ENCODE assay signal across 17 cellular contexts in genomic region chr11:71266114-71266833, GRCh38. TPM values are rescaled to one million over a fixed set of nuclear protein-coding genes. Genes with fewer than 3 reads are reported as not detected.
DNase-seq lines count a peak whose midpoint lies in the region; ATAC-seq and TF ChIP-seq lines count a peak whose summit lies in the region.
"Had no signal": no experiment of that assay in that cellular context is flagged by ENCODE, and none has a peak within 500 bp of the region (broad histone marks: within the 10 kb centered on the region; RNA-seq: fewer than 3 reads in every experiment).

No MANE protein-coding gene starts in this region.

- no peak overlapping the region for H3K4ac ChIP-seq in neuronal stem cell (ENCODE audit: low read length)

- no peak overlapping the region for H3K27ac Mint-ChIP-seq in activated CD4-positive, alpha-beta memory T cell treated with anti-CD3 and anti-CD28 coated beads for 36 hours
- H3K27ac Mint-ChIP-seq: activated naive CD8-positive, alpha-beta T cell treated with anti-CD3 and anti-CD28 coated beads, Interleukin-2, amount 10 ng/mL, durations not matched to agents 7 days and 5 days had no signal

- no peaks in the 10 kb centered on the region for H3K36me3 ChIP-seq in Peyer's patch
- no peaks in the 10 kb centered on the region for H3K36me3 ChIP-seq in neuronal stem cell (replicated peaks in 1 of 2; ENCODE audit: control insufficient read depth in 2 of 2, insufficient read depth in 2 of 2, low read length in 2 of 2)
- no peaks in the 10 kb centered on the region for H3K36me3 ChIP-seq in PC-3 (ENCODE audit: low read depth, low read length)
- H3K36me3 ChIP-seq: brain microvascular endothelial cell had no signal

- no peak overlapping the region for H2BK15ac ChIP-seq in neuronal stem cell (ENCODE audit: low read length)

- POLR2A ChIA-PET in PC-3 (lab: Charles Lee; ENCODE audit: unreplicated experiment): no interaction called here
- POLR2A ChIA-PET in activated CD4-positive, alpha-beta memory T cell treated with anti-CD3 and anti-CD28 coated beads for 36 hours (lab: Charles Lee): no interaction called here

- H3K4me1 Mint-ChIP-seq in activated CD4-positive, alpha-beta memory T cell treated with anti-CD3 and anti-CD28 coated beads for 36 hours (ENCODE audit: low read depth): no peaks in the 10 kb centered on the region
- H3K4me1 Mint-ChIP-seq: activated naive CD8-positive, alpha-beta T cell treated with anti-CD3 and anti-CD28 coated beads, Interleukin-2, amount 10 ng/mL, durations not matched to agents 7 days and 5 days had no signal

- no peak overlapping the region for H2AK5ac ChIP-seq in neuronal stem cell (ENCODE audit: low read depth, low read length)

- CTCF ChIA-PET in PC-3 (lab: Charles Lee): no interaction called here
- CTCF ChIA-PET in activated CD4-positive, alpha-beta memory T cell treated with anti-CD3 and anti-CD28 coated beads for 36 hours (lab: Charles Lee): no interaction called here

- no peak overlapping the region for H4K91ac ChIP-seq in neuronal stem cell (ENCODE audit: low read depth, low read length, poor library complexity)

- peak overlapping the region; percentile 51 for H3K23ac ChIP-seq in neuronal stem cell (ENCODE audit: low read depth, low read length, poor library complexity)

- in situ Hi-C loops in G401 (cut with HindIII; ENCODE audit: low sequenced_read_pairs): no loop called here

- no peaks in the 10 kb centered on the region for H3K79me2 ChIP-seq in PC-3 (ENCODE audit: low read length)

- H3K18ac ChIP-seq in neuronal stem cell (ENCODE audit: low read length): no peak overlapping the region

- H3K36me3 Mint-ChIP-seq in activated CD4-positive, alpha-beta memory T cell treated with anti-CD3 and anti-CD28 coated beads for 36 hours: no peaks in the 10 kb centered on the region
- H3K36me3 Mint-ChIP-seq: activated naive CD8-positive, alpha-beta T cell treated with anti-CD3 and anti-CD28 coated beads, Interleukin-2, amount 10 ng/mL, durations not matched to agents 7 days and 5 days had no signal

- H2BK120ac ChIP-seq in neuronal stem cell (ENCODE audit: low read depth, low read length): no peak overlapping the region

- DNase-seq in G401 (ENCODE audit: low spot score): peak; percentile 31
- peak in 2 of 3 donors; percentile 56 to 78 for DNase-seq in Peyer's patch
- peak; percentile 78 for DNase-seq in iPS-NIHi11 (ENCODE audit: low spot score)
- DNase-seq in neuronal stem cell (ENCODE audit: low spot score): no peak
- DNase-seq in PC-3: no peak
- DNase-seq in NCI-H69 (lab: John Stamatoyannopoulos, UW): no peak
- no peak for DNase-seq in NCI-H1694 (lab: John Stamatoyannopoulos, UW)
- DNase-seq in activated CD4-positive, alpha-beta memory T cell treated with anti-CD3 and anti-CD28 coated beads for 36 hours: no peak
- DNase-seq: activated CD4-positive, alpha-beta T cell treated with anti-CD3 and anti-CD28 coated beads for 48 hours; activated naive CD8-positive, alpha-beta T cell treated with anti-CD3 and anti-CD28 coated beads, Interleukin-2, amount 10 ng/mL, durations not matched to agents 7 days and 5 days; activated T-cell treated with anti-CD3 and anti-CD28 coated beads for 4 hours; brain microvascular endothelial cell; dorsolateral prefrontal cortex; NCI-H1930; NCI-H510A treated with DMSO at 0.1 percent for 48 hours; stimulated activated CD4-positive, alpha-beta T cell treated with anti-CD3 and anti-CD28 coated beads, Interleukin-2, amount 100 ng/mL, for 24 hours had no signal

- intact Hi-C loops in PC-3 (cut with micrococcal nuclease): no loop called here
- intact Hi-C loops in activated CD4-positive, alpha-beta memory T cell treated with anti-CD3 and anti-CD28 coated beads for 36 hours (cut with micrococcal nuclease): no loop called here

- ATAC-seq in PC-3: no peak

- H3K9me2 ChIP-seq in PC-3 (replicated peaks; ENCODE audit: low read length): no peaks in the 10 kb centered on the region

- peak overlapping the region; percentile 87 for H3K14ac ChIP-seq in neuronal stem cell (ENCODE audit: low read length)

- H3K27ac ChIP-seq in Peyer's patch (no peak overlapping the region), neuronal stem cell (replicated peaks; ENCODE audit: low read length) (no peak overlapping the region), PC-3 (ENCODE audit: low read length) (no peak overlapping the region)
- H3K27ac ChIP-seq: brain microvascular endothelial cell, dorsolateral prefrontal cortex, SK-N-MC had no signal

- no peak overlapping the region for H3K4me3 ChIP-seq in Peyer's patch
- no peak overlapping the region for H3K4me3 ChIP-seq in neuronal stem cell (ENCODE audit: low read length in 2 of 2)
- no peak overlapping the region for H3K4me3 ChIP-seq in PC-3 (ENCODE audit: low read length)
- H3K4me3 ChIP-seq: dorsolateral prefrontal cortex, SK-N-MC had no signal

- no peak overlapping the region for H3K4me3 Mint-ChIP-seq in activated CD4-positive, alpha-beta memory T cell treated with anti-CD3 and anti-CD28 coated beads for 36 hours
- H3K4me3 Mint-ChIP-seq: activated naive CD8-positive, alpha-beta T cell treated with anti-CD3 and anti-CD28 coated beads, Interleukin-2, amount 10 ng/mL, durations not matched to agents 7 days and 5 days had no signal

- peaks cover 17% of the 10 kb centered on the region for H3K27me3 Mint-ChIP-seq in activated CD4-positive, alpha-beta memory T cell treated with anti-CD3 and anti-CD28 coated beads for 36 hours

- no peaks in the 10 kb centered on the region for H3F3A ChIP-seq in PC-3 (ENCODE audit: low read length, unreplicated experiment)

- H2AFZ ChIP-seq in neuronal stem cell (ENCODE audit: low read length) (no peak overlapping the region), PC-3 (ENCODE audit: low read length) (no peak overlapping the region)

- H2BK12ac ChIP-seq in neuronal stem cell (ENCODE audit: low read length): no peak overlapping the region

- H3K27me3 ChIP-seq in Peyer's patch: no peaks in the 10 kb centered on the region
- H3K27me3 ChIP-seq in neuronal stem cell (ENCODE audit: control insufficient read depth in 3 of 3, insufficient read depth in 3 of 3, low read depth in 1 of 3, low read length in 3 of 3): peaks cover 0 to 27% (median 2%) of the 10 kb centered on the region in 3 experiments
- H3K27me3 ChIP-seq in PC-3 (ENCODE audit: low read length): no peaks in the 10 kb centered on the region

- no peaks in the 10 kb centered on the region for H3K9me3 ChIP-seq in Peyer's patch
- H3K9me3 ChIP-seq in neuronal stem cell (replicated peaks in 1 of 2; ENCODE audit: control insufficient read depth in 2 of 2, insufficient read depth in 1 of 2, low read depth in 1 of 2, low read length in 2 of 2): no peaks in the 10 kb centered on the region
- no peaks in the 10 kb centered on the region for H3K9me3 ChIP-seq in PC-3 (ENCODE audit: low read length)

- BruUV-seq in PC-3 (replicated peaks; lab: Mats Ljungman, UMichigan): no TSS peak

- H3K9ac ChIP-seq in neuronal stem cell (ENCODE audit: low read depth, low read length, poor library complexity): no peak overlapping the region
- H3K9ac ChIP-seq in PC-3 (ENCODE audit: low read length): no peak overlapping the region

- H2BK5ac ChIP-seq in neuronal stem cell (ENCODE audit: low read length): no peak overlapping the region

- H3K4me1 ChIP-seq in Peyer's patch: no peaks in the 10 kb centered on the region
- no peaks in the 10 kb centered on the region for H3K4me1 ChIP-seq in neuronal stem cell (ENCODE audit: control insufficient read depth in 2 of 2, insufficient read depth in 1 of 2, low read depth in 1 of 2, low read length in 2 of 2)
- peaks cover 13% of the 10 kb centered on the region; the same call in 1 of the 2 replicates for H3K4me1 ChIP-seq in PC-3 (ENCODE audit: insufficient read depth, low read length)

- no peaks in the 10 kb centered on the region for H3K9me3 Mint-ChIP-seq in activated CD4-positive, alpha-beta memory T cell treated with anti-CD3 and anti-CD28 coated beads for 36 hours
- H3K9me3 Mint-ChIP-seq: activated naive CD8-positive, alpha-beta T cell treated with anti-CD3 and anti-CD28 coated beads, Interleukin-2, amount 10 ng/mL, durations not matched to agents 7 days and 5 days had no signal

- TF ChIP-seq POLR2A in Peyer's patch (IDR thresholded peaks at IDR 0.05): no peak

- H4K8ac ChIP-seq in neuronal stem cell (ENCODE audit: low read depth, low read length): no peak overlapping the region

- WGBS in neuronal stem cell (ENCODE audit: extremely low coverage in 2 of 2, insufficient read length in 2 of 2, insufficient replicate concordance in 1 of 2), 2 donors: no CpG with 5 or more reads among the region's 22 CpGs

- H3K79me1 ChIP-seq in neuronal stem cell (ENCODE audit: low read depth, low read length): no peaks in the 10 kb centered on the region

- no peaks in the 10 kb centered on the region for H4K20me1 ChIP-seq in PC-3 (ENCODE audit: low read length)

- H3K4me2 ChIP-seq in neuronal stem cell (ENCODE audit: insufficient read depth, low read length, poor library complexity, severe bottlenecking): no peak overlapping the region
- no peak overlapping the region for H3K4me2 ChIP-seq in PC-3 (ENCODE audit: low read length)

- TF ChIP-seq CTCF in Peyer's patch (IDR thresholded peaks at IDR 0.05) (peak in 3 of 6 experiments; percentile 8 to 30 (median 29)), PC-3 (conservative IDR thresholded peaks at IDR 0.05; ENCODE audit: low read depth, low read length) (no peak)

RNA-seq across cellular contexts. Expression of gene SHANK2, which starts 13.9 kb away (rescaled TPM):
- not detected in 2 replicates for total RNA-seq in G401 (2014; rRNA removed; shearing (Covaris generic))
- total RNA-seq in Peyer's patch: 100 to 1,000 TPM in 1 of 4 donors, 10 to 100 TPM in 3; 26.1 to 109 (median 56.6) TPM
- 5.0 TPM for polyA plus RNA-seq in neuronal stem cell (2013, experiment 1 of 2)
- polyA plus RNA-seq in neuronal stem cell (2013, experiment 2 of 2): 5.0 TPM
- total RNA-seq in PC-3 (2014; rRNA removed): 33.2 and 45.0 TPM in 2 replicates
- total RNA-seq in activated CD4-positive, alpha-beta memory T cell treated with anti-CD3 and anti-CD28 coated beads for 36 hours: not detected
- total RNA-seq: activated naive CD8-positive, alpha-beta T cell treated with anti-CD3 and anti-CD28 coated beads, Interleukin-2, amount 10 ng/mL, durations not matched to agents 7 days and 5 days had no signal

Comparison
In these comparisons a context has a peak if more than half of its experiments do, and no peak if none do; other contexts are left out.
1. DNase-seq: peak in G401 (single experiment), Peyer's patch (2 of 3) and iPS-NIHi11 (single experiment); none in neuronal stem cell (single experiment), PC-3 (single experiment), NCI-H69 (single experiment), NCI-H1694 (single experiment) and activated CD4-positive, alpha-beta memory T cell treated with anti-CD3 and anti-CD28 coated beads for 36 hours (single experiment).
2. RNA of gene SHANK2, which starts 13.9 kb away (total RNA-seq): 26.1 to 109 TPM in Peyer's patch and 33.2 to 45.0 TPM in PC-3; not detected in G401 and not detected in activated CD4-positive, alpha-beta memory T cell treated with anti-CD3 and anti-CD28 coated beads for 36 hours; every median in the first group is over 10 times any median in the second.